ENCODE assay signal across 20 cellular contexts in genomic region chr10:30029164-30029889, GRCh38. TPM values are rescaled to one million over a fixed set of nuclear protein-coding genes. Genes with fewer than 3 reads are reported as not detected.
DNase-seq lines count a peak whose midpoint lies in the region; ATAC-seq and TF ChIP-seq lines count a peak whose summit lies in the region.
"Had no signal": no experiment of that assay in that cellular context is flagged by ENCODE, and none has a peak within 500 bp of the region (broad histone marks: within the 10 kb centered on the region; RNA-seq: fewer than 3 reads in every experiment).

No MANE protein-coding gene starts in this region.

- no peak overlapping the region for H3K9ac ChIP-seq in BLaER1

- H3K4me1 Mint-ChIP-seq in activated T-helper 1 cell treated with anti-CD3 and anti-CD28 coated beads, Interleukin-12 subunit alpha, Interleukin-12 subunit beta, Interleukin-2, Interleukin-4 antibody, amounts not matched to agents 30 ng/mL and 10 ng/mL and 1 ng/mL, durations not matched to agents 14 hours and 24 hours and 36 hours (ENCODE audit: low read depth), result peaks cover 63% of the 10 kb centered on the region
- peaks cover 38% of the 10 kb centered on the region for H3K4me1 Mint-ChIP-seq in activated naive CD8-positive, alpha-beta T cell treated with anti-CD3 and anti-CD28 coated beads, Interleukin-2, amount 50 U/mL, for 24 hours
- peaks cover 65% of the 10 kb centered on the region for H3K4me1 Mint-ChIP-seq in activated CD4-positive, alpha-beta memory T cell treated with anti-CD3 and anti-CD28 coated beads, Interleukin-2, amount 10 ng/mL, durations not matched to agents 7 days and 5 days

- TF ChIP-seq POLR2A in gastrocnemius medialis (IDR thresholded peaks at IDR 0.05), result no peak

- CTCF ChIA-PET in activated CD4-positive, alpha-beta memory T cell treated with anti-CD3 and anti-CD28 coated beads, Interleukin-2, amount 10 ng/mL, durations not matched to agents 7 days and 5 days (lab: Charles Lee), result no interaction called here

- ATAC-seq in left lung (no peak), gastrocnemius medialis (no peak), HG03045 (IDR thresholded peaks at IDR 0.05; ENCODE audit: unreplicated experiment) (no peak)
- ATAC-seq in activated naive CD8-positive, alpha-beta T cell treated with anti-CD3 and anti-CD28 coated beads, Interleukin-2, amount 50 U/mL, for 24 hours, result no peak
- ATAC-seq: stimulated activated memory B cell treated with anti-CD40 and anti-IgM and Interleukin-4, amounts not matched to agents 10 μg/mL and 1 μg/mL and 100 μg/mL, for 72 hours had no signal

- H3K27me3 ChIP-seq in BLaER1 (no peaks in the 10 kb centered on the region; the same call in 1 of the 2 replicates), left lung (no peaks in the 10 kb centered on the region), gastrocnemius medialis (no peaks in the 10 kb centered on the region)
- H3K27me3 ChIP-seq: SJSA1 had no signal

- peaks cover 30% of the 10 kb centered on the region for H3K27me3 Mint-ChIP-seq in activated T-helper 1 cell treated with anti-CD3 and anti-CD28 coated beads, Interleukin-12 subunit alpha, Interleukin-12 subunit beta, Interleukin-2, Interleukin-4 antibody, amounts not matched to agents 30 ng/mL and 10 ng/mL and 1 ng/mL, durations not matched to agents 14 hours and 24 hours and 36 hours (ENCODE audit: insufficient read depth)
- peaks cover 60% of the 10 kb centered on the region for H3K27me3 Mint-ChIP-seq in activated naive CD8-positive, alpha-beta T cell treated with anti-CD3 and anti-CD28 coated beads, Interleukin-2, amount 50 U/mL, for 24 hours
- H3K27me3 Mint-ChIP-seq in activated CD4-positive, alpha-beta memory T cell treated with anti-CD3 and anti-CD28 coated beads, Interleukin-2, amount 10 ng/mL, durations not matched to agents 7 days and 5 days, result peaks cover 49% of the 10 kb centered on the region

- peaks cover 6% of the 10 kb centered on the region for H3K36me3 Mint-ChIP-seq in activated T-helper 1 cell treated with anti-CD3 and anti-CD28 coated beads, Interleukin-12 subunit alpha, Interleukin-12 subunit beta, Interleukin-2, Interleukin-4 antibody, amounts not matched to agents 30 ng/mL and 10 ng/mL and 1 ng/mL, durations not matched to agents 14 hours and 24 hours and 36 hours (ENCODE audit: low read depth)
- H3K36me3 Mint-ChIP-seq in activated naive CD8-positive, alpha-beta T cell treated with anti-CD3 and anti-CD28 coated beads, Interleukin-2, amount 50 U/mL, for 24 hours (ENCODE audit: low read depth), result peaks cover 3% of the 10 kb centered on the region
- H3K36me3 Mint-ChIP-seq in activated CD4-positive, alpha-beta memory T cell treated with anti-CD3 and anti-CD28 coated beads, Interleukin-2, amount 10 ng/mL, durations not matched to agents 7 days and 5 days (ENCODE audit: low read depth), result peaks cover 4% of the 10 kb centered on the region
- H3K36me3 Mint-ChIP-seq: stimulated activated memory B cell treated with anti-CD40 and anti-IgM and Interleukin-4, amounts not matched to agents 10 μg/mL and 1 μg/mL and 100 μg/mL, for 72 hours had no signal

- POLR2A ChIA-PET in activated CD4-positive, alpha-beta memory T cell treated with anti-CD3 and anti-CD28 coated beads, Interleukin-2, amount 10 ng/mL, durations not matched to agents 7 days and 5 days (lab: Charles Lee), result interaction anchor here (3.0 to 3.2 kb wide), 2 partner anchors 10 to 19 kb away, joined by 16 to 26 read pairs; no protein-coding TSS in a partner anchor

- DNase-seq in activated T-helper 1 cell treated with anti-CD3 and anti-CD28 coated beads, Interleukin-12 subunit alpha, Interleukin-12 subunit beta, Interleukin-2, Interleukin-4 antibody, amounts not matched to agents 30 ng/mL and 10 ng/mL and 1 ng/mL, durations not matched to agents 14 hours and 24 hours and 36 hours (ENCODE audit: low spot score), result no peak
- DNase-seq in left lung (no peak), gastrocnemius medialis (no peak)
- DNase-seq in activated naive CD8-positive, alpha-beta T cell treated with anti-CD3 and anti-CD28 coated beads, Interleukin-2, amount 50 U/mL, for 24 hours, result no peak
- no peak for DNase-seq in activated CD4-positive, alpha-beta memory T cell treated with anti-CD3 and anti-CD28 coated beads, Interleukin-2, amount 10 ng/mL, durations not matched to agents 7 days and 5 days
- DNase-seq in stimulated activated CD4-positive, alpha-beta T cell treated with anti-CD3 and anti-CD28 coated beads, Interleukin-4, amount 100 ng/mL, for 1 hour, result no peak
- DNase-seq: activated CD4-positive, alpha-beta T cell treated with anti-CD3 and anti-CD28 coated beads for 4 hours; activated CD8-positive, alpha-beta memory T cell treated with anti-CD3 and anti-CD28 coated beads, Interleukin-2, amount 50 U/mL, for 4 hours; activated naive CD4-positive, alpha-beta T cell treated with anti-CD3 and anti-CD28 coated beads for 36 hours; H7; KG1; kidney; NCI-H1048; NCI-H2107; OCI-M1; stimulated activated CD4-positive, alpha-beta T cell treated with anti-CD3 and anti-CD28 coated beads, Interleukin-12 subunit alpha, Interleukin-12 subunit beta, amount 100 ng/mL, for 4 hours had no signal

- H4K20me1 ChIP-seq in BLaER1, result no peaks in the 10 kb centered on the region

- no peak overlapping the region for H3K27ac ChIP-seq in BLaER1
- H3K27ac ChIP-seq in left lung, result peak overlapping the region; percentile 53 to 86
- H3K27ac ChIP-seq in gastrocnemius medialis, result peak overlapping the region; percentile 57 to 81 (median 69)
- H3K27ac ChIP-seq: SJSA1 had no signal

- no peaks in the 10 kb centered on the region for H3K36me3 ChIP-seq in BLaER1
- H3K36me3 ChIP-seq in left lung, result no peaks in the 10 kb centered on the region
- H3K36me3 ChIP-seq in gastrocnemius medialis, result no peaks in the 10 kb centered on the region

- no peaks in the 10 kb centered on the region for H3K9me3 Mint-ChIP-seq in activated T-helper 1 cell treated with anti-CD3 and anti-CD28 coated beads, Interleukin-12 subunit alpha, Interleukin-12 subunit beta, Interleukin-2, Interleukin-4 antibody, amounts not matched to agents 30 ng/mL and 10 ng/mL and 1 ng/mL, durations not matched to agents 14 hours and 24 hours and 36 hours
- H3K9me3 Mint-ChIP-seq in activated naive CD8-positive, alpha-beta T cell treated with anti-CD3 and anti-CD28 coated beads, Interleukin-2, amount 50 U/mL, for 24 hours, result no peaks in the 10 kb centered on the region
- H3K9me3 Mint-ChIP-seq in activated CD4-positive, alpha-beta memory T cell treated with anti-CD3 and anti-CD28 coated beads, Interleukin-2, amount 10 ng/mL, durations not matched to agents 7 days and 5 days, result peaks cover 3% of the 10 kb centered on the region
- H3K9me3 Mint-ChIP-seq: activated naive CD4-positive, alpha-beta T cell treated with anti-CD3 and anti-CD28 coated beads for 36 hours; stimulated activated memory B cell treated with anti-CD40 and anti-IgM and Interleukin-4, amounts not matched to agents 10 μg/mL and 1 μg/mL and 100 μg/mL, for 72 hours had no signal

- H3K4me3 Mint-ChIP-seq in activated T-helper 1 cell treated with anti-CD3 and anti-CD28 coated beads, Interleukin-12 subunit alpha, Interleukin-12 subunit beta, Interleukin-2, Interleukin-4 antibody, amounts not matched to agents 30 ng/mL and 10 ng/mL and 1 ng/mL, durations not matched to agents 14 hours and 24 hours and 36 hours, result peak overlapping the region; percentile 23
- H3K4me3 Mint-ChIP-seq in activated naive CD8-positive, alpha-beta T cell treated with anti-CD3 and anti-CD28 coated beads, Interleukin-2, amount 50 U/mL, for 24 hours, result no peak overlapping the region
- no peak overlapping the region for H3K4me3 Mint-ChIP-seq in activated CD4-positive, alpha-beta memory T cell treated with anti-CD3 and anti-CD28 coated beads, Interleukin-2, amount 10 ng/mL, durations not matched to agents 7 days and 5 days
- H3K4me3 Mint-ChIP-seq: activated naive CD4-positive, alpha-beta T cell treated with anti-CD3 and anti-CD28 coated beads for 36 hours; stimulated activated memory B cell treated with anti-CD40 and anti-IgM and Interleukin-4, amounts not matched to agents 10 μg/mL and 1 μg/mL and 100 μg/mL, for 72 hours had no signal

- TF ChIP-seq CTCF in left lung (IDR thresholded peaks at IDR 0.05), result no peak
- no peak for TF ChIP-seq CTCF in gastrocnemius medialis (IDR thresholded peaks at IDR 0.05 in 4 of 5, conservative IDR thresholded peaks at IDR 0.05 in 1 of 5)

- no peaks in the 10 kb centered on the region for H3K9me3 ChIP-seq in BLaER1
- H3K9me3 ChIP-seq in left lung, result no peaks in the 10 kb centered on the region
- no peaks in the 10 kb centered on the region for H3K9me3 ChIP-seq in gastrocnemius medialis
- H3K9me3 ChIP-seq: SJSA1 had no signal

- H3K27ac Mint-ChIP-seq in activated T-helper 1 cell treated with anti-CD3 and anti-CD28 coated beads, Interleukin-12 subunit alpha, Interleukin-12 subunit beta, Interleukin-2, Interleukin-4 antibody, amounts not matched to agents 30 ng/mL and 10 ng/mL and 1 ng/mL, durations not matched to agents 14 hours and 24 hours and 36 hours, result no peak overlapping the region
- H3K27ac Mint-ChIP-seq in activated naive CD8-positive, alpha-beta T cell treated with anti-CD3 and anti-CD28 coated beads, Interleukin-2, amount 50 U/mL, for 24 hours, result no peak overlapping the region
- H3K27ac Mint-ChIP-seq in activated CD4-positive, alpha-beta memory T cell treated with anti-CD3 and anti-CD28 coated beads, Interleukin-2, amount 10 ng/mL, durations not matched to agents 7 days and 5 days, result no peak overlapping the region
- H3K27ac Mint-ChIP-seq: activated naive CD4-positive, alpha-beta T cell treated with anti-CD3 and anti-CD28 coated beads for 36 hours; stimulated activated memory B cell treated with anti-CD40 and anti-IgM and Interleukin-4, amounts not matched to agents 10 μg/mL and 1 μg/mL and 100 μg/mL, for 72 hours had no signal

- intact Hi-C loops in activated T-helper 1 cell treated with anti-CD3 and anti-CD28 coated beads, Interleukin-12 subunit alpha, Interleukin-12 subunit beta, Interleukin-2, Interleukin-4 antibody, amounts not matched to agents 30 ng/mL and 10 ng/mL and 1 ng/mL, durations not matched to agents 14 hours and 24 hours and 36 hours (cut with micrococcal nuclease), result loop anchor here (5.0 to 10.0 kb wide), 3 partner anchors 318 to 1497 kb away; partner anchors contain the start of genes MTPAP and WAC
- intact Hi-C loops in left lung (cut with DNase I), result no loop called here
- intact Hi-C loops in gastrocnemius medialis (cut with DNase I; ENCODE audit: low total_unique reads), result no loop called here

- in situ Hi-C loops in gastrocnemius medialis (cut with MboI; ENCODE audit: low sequenced_read_pairs in 4 of 4), result no loop called here

- peak overlapping the region; percentile 85 for H3K4me2 ChIP-seq in BLaER1

- no peak overlapping the region for H3K4me3 ChIP-seq in BLaER1
- H3K4me3 ChIP-seq in left lung, result no peak overlapping the region
- no peak overlapping the region for H3K4me3 ChIP-seq in gastrocnemius medialis
- H3K4me3 ChIP-seq: SJSA1 had no signal

- H3K4me1 ChIP-seq in BLaER1 (peaks cover 90% of the 10 kb centered on the region), left lung (peaks cover 8 to 40% of the 10 kb centered on the region in 2 donors), gastrocnemius medialis (peaks cover 0 to 13% of the 10 kb centered on the region in 2 donors)
- H3K4me1 ChIP-seq: SJSA1 had no signal

RNA-seq across cellular contexts. Expression of gene JCAD, which starts 30.1 kb away (rescaled TPM):
- total RNA-seq in activated T-helper 1 cell treated with anti-CD3 and anti-CD28 coated beads, Interleukin-12 subunit alpha, Interleukin-12 subunit beta, Interleukin-2, Interleukin-4 antibody, amounts not matched to agents 30 ng/mL and 10 ng/mL and 1 ng/mL, durations not matched to agents 14 hours and 24 hours and 36 hours, result 0.15 and 0.31 TPM in 2 replicates
- total RNA-seq in left lung, result 10 to 100 TPM; 28.7 to 43.1 TPM
- 10 to 100 TPM in 1 of 4 donors, 1 to 10 TPM in 3; 6.0 to 12.1 (median 6.5) TPM for total RNA-seq in gastrocnemius medialis
- total RNA-seq in activated CD4-positive, alpha-beta memory T cell treated with anti-CD3 and anti-CD28 coated beads, Interleukin-2, amount 10 ng/mL, durations not matched to agents 7 days and 5 days, result 1 to 10 TPM in 1 of 2 experiments, under 1 TPM in 1; 0.68 to 1.0 TPM
